ENCODE assay signal across 8 cellular contexts in the genomic region with DNA sequence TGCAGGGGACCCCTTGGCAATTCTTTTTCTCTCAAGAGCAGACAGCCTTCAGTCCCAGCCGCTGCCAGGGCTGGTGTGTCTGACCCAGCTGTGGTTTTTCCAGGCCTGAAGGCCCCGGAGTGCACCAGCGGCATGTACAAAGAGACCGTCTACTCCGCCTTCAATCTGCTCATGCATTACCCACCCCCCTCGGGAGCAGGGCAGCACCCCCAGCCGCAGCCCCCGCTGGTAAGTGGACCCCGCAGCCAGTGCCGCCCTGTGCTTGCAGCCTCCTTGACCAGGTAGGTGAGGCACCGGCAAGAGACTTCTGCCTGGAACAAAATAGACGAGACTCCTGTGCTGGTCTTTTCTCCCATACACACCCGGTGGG. TPM values are rescaled to one million over a fixed set of nuclear protein-coding genes. Genes with fewer than 3 reads are reported as not detected.
DNase-seq lines count a peak whose midpoint lies in the region; TF ChIP-seq lines count a peak whose summit lies in the region.

No MANE protein-coding gene starts in this region.

- TF ChIP-seq CTCF in GM06990 (IDR thresholded peaks at IDR 0.05; ENCODE audit: insufficient read depth, low read length, poor library complexity, severe bottlenecking) (no peak), uterus (IDR thresholded peaks at IDR 0.05) (no peak), lower leg skin (IDR thresholded peaks at IDR 0.05) (no peak)

- intact Hi-C loops in uterus (cut with DNase I; ENCODE audit: low total_unique reads) = no loop called here
- intact Hi-C loops in lower leg skin (cut with DNase I; ENCODE audit: low total_unique reads) = no loop called here

- no peak overlapping the region for H3K27ac ChIP-seq in duodenal mucosa (ENCODE audit: low read depth, low read length)
- no peak overlapping the region for H3K27ac ChIP-seq in rectal smooth muscle tissue (ENCODE audit: low read depth, low read length)
- H3K27ac ChIP-seq in uterus = no peak overlapping the region

- DNase-seq in GM06990 (ENCODE audit: extremely low read depth, insufficient read length) (no peak), NCI-H69 (lab: John Stamatoyannopoulos, UW) (peak; percentile 59), uterus (no peak), NCI-H187 (lab: John Stamatoyannopoulos, UW) (no peak), G401 (ENCODE audit: low spot score) (no peak), lower leg skin (ENCODE audit: low spot score in 2 of 2) (no peak)

- in situ Hi-C loops in G401 (cut with HindIII; ENCODE audit: low sequenced_read_pairs) = no loop called here

- 67 to 77% methylated on average over 8 to 11 of the region's 13 CpGs for WGBS in lower leg skin, 2 donors

- peak overlapping the region; percentile 69 for H3K4me3 ChIP-seq in GM06990 (replicated peaks; ENCODE audit: low read depth, low read length)
- H3K4me3 ChIP-seq in duodenal mucosa (ENCODE audit: low read depth in 1 of 2, low read length in 2 of 2) = peak overlapping the region; percentile 58 to 62
- peak overlapping the region; percentile 54 for H3K4me3 ChIP-seq in rectal smooth muscle tissue (ENCODE audit: low read length)
- H3K4me3 ChIP-seq in uterus = no peak overlapping the region
- no peak overlapping the region for H3K4me3 ChIP-seq in lower leg skin (ENCODE audit: low read depth, poor library complexity, severe bottlenecking)

- no peaks in the 10 kb centered on the region for H3K27me3 ChIP-seq in GM06990 (replicated peaks; ENCODE audit: control insufficient read depth, insufficient read depth, low read length)
- H3K27me3 ChIP-seq in duodenal mucosa (ENCODE audit: control insufficient read depth in 1 of 2, insufficient read depth in 2 of 2, low read length in 2 of 2) = peaks cover 5 to 6% of the 10 kb centered on the region in 2 donors
- peaks cover 12% of the 10 kb centered on the region for H3K27me3 ChIP-seq in rectal smooth muscle tissue (ENCODE audit: control insufficient read depth, insufficient read depth, low read length)
- H3K27me3 ChIP-seq in uterus = no peaks in the 10 kb centered on the region

- peaks cover 4% of the 10 kb centered on the region for H3K36me3 ChIP-seq in GM06990 (ENCODE audit: control insufficient read depth, insufficient read depth, low read length)
- H3K36me3 ChIP-seq in duodenal mucosa (ENCODE audit: control insufficient read depth in 1 of 2, insufficient read depth in 2 of 2, low read length in 2 of 2) = peaks cover 0 to 13% of the 10 kb centered on the region in 2 donors
- H3K36me3 ChIP-seq in rectal smooth muscle tissue (ENCODE audit: control insufficient read depth, insufficient read depth, low read length) = no peaks in the 10 kb centered on the region
- H3K36me3 ChIP-seq in uterus = no peaks in the 10 kb centered on the region

- H3K4me1 ChIP-seq in duodenal mucosa (ENCODE audit: control insufficient read depth in 1 of 2, insufficient read depth in 2 of 2, low read length in 2 of 2) = peaks cover 9 to 20% of the 10 kb centered on the region in 2 donors
- H3K4me1 ChIP-seq in rectal smooth muscle tissue (ENCODE audit: control insufficient read depth, insufficient read depth, low read length) = peaks cover 9% of the 10 kb centered on the region
- peaks cover 0 to 10% of the 10 kb centered on the region in 2 donors for H3K4me1 ChIP-seq in uterus

- TF ChIP-seq POLR2A in uterus (IDR thresholded peaks at IDR 0.05) = no peak
- TF ChIP-seq POLR2A in lower leg skin (IDR thresholded peaks at IDR 0.05) = no peak

- H3K9ac ChIP-seq in duodenal mucosa (ENCODE audit: low read depth in 1 of 2, low read length in 2 of 2) (peak overlapping the region in 1 of 2 donors; percentile 14), rectal smooth muscle tissue (ENCODE audit: low read length) (no peak overlapping the region)

- H3K9me3 ChIP-seq in duodenal mucosa (ENCODE audit: control insufficient read depth in 1 of 2, low read length in 2 of 2) (no peaks in the 10 kb centered on the region), uterus (no peaks in the 10 kb centered on the region)

RNA-seq across cellular contexts. Expression of a gene that starts 1.3 kb away (rescaled TPM):
- 1 to 10 TPM in 3 of 4 donors, not detected in 1; 1.0 to 4.3 (median 2.4) TPM for total RNA-seq in uterus
- 5.0 and 11.1 TPM in 2 replicates for total RNA-seq in G401 (2014; rRNA removed; shearing (Covaris generic))
- total RNA-seq in lower leg skin = 1 to 10 TPM; 2.6 to 6.2 (median 5.1) TPM

Comparison
In these comparisons a context has a peak if more than half of its experiments do, and no peak if none do; other contexts are left out.
1. H3K4me3 ChIP-seq: peak in GM06990 (single experiment), duodenal mucosa (2 of 2) and rectal smooth muscle tissue (single experiment); none in uterus (0 of 2) and lower leg skin (single experiment).